9 cellular contexts compared by ENCODE assay signal in the genomic region with DNA sequence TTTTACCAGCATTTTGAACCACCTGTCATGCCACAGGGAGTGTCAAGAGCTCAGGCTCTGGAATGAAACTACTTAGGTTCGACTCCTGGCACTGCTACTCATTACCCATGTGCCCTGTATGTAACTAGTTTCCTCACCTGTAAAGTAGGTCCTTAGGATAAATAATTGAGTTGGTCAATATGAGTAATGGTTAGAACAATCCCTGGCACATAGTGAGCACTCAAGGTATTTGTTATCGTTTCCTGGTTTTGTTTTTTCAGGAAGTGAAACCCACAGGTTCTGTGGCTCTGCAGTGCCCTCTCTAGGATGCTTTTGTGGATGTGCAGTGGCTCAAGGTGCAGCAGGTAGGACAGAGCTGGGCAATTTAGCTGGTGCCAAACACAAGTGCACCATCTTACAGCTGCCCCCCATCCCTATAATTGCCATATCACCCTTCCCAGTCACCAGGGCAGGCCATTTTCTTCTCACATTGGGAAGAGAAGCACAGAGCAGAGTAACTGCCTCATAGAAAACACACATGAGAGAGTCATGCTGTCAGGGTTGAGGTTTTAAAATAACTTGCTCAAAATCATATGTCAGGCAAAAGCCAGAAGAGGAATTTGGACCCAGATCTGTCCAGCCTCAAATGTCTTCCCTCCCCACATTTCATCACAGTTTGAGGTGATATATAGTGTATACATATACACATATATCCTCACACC.
DNase-seq lines count a peak whose midpoint lies in the region; ATAC-seq, FAIRE-seq and TF ChIP-seq lines count a peak whose summit lies in the region.
"Had no signal": no experiment of that assay in that cellular context is flagged by ENCODE, and none has a peak within 500 bp of the region (broad histone marks: within the 10 kb centered on the region; RNA-seq: fewer than 3 reads in every experiment).

No MANE protein-coding gene starts in this region.

- H3K27me3 ChIP-seq in heart left ventricle (no peaks in the 10 kb centered on the region), right atrium auricular region (no peaks in the 10 kb centered on the region), MM.1S (replicated peaks; ENCODE audit: insufficient read depth, low read length) (no peaks in the 10 kb centered on the region), body of pancreas (no peaks in the 10 kb centered on the region), small intestine (ENCODE audit: control insufficient read depth in 2 of 2, insufficient read depth in 2 of 2, low read length in 2 of 2) (no peaks in the 10 kb centered on the region), ascending aorta (no peaks in the 10 kb centered on the region)
- H3K27me3 ChIP-seq: cardiac muscle cell had no signal

- H3K36me3 ChIP-seq in heart left ventricle (no peaks in the 10 kb centered on the region), right atrium auricular region (no peaks in the 10 kb centered on the region), MM.1S (replicated peaks; ENCODE audit: insufficient read depth, low read length) (no peaks in the 10 kb centered on the region), body of pancreas (replicated peaks in 1 of 2; ENCODE audit: insufficient read depth in 1 of 2, low read depth in 2 of 2) (no peaks in the 10 kb centered on the region), small intestine (ENCODE audit: control insufficient read depth in 2 of 2, insufficient read depth in 2 of 2, low read length in 2 of 2) (no peaks in the 10 kb centered on the region), ascending aorta (no peaks in the 10 kb centered on the region)
- H3K36me3 ChIP-seq: cardiac muscle cell had no signal

- WGBS in heart left ventricle, 4 donors, result 45 to 59% (median 51%) methylated on average over 2 of the region's 2 CpGs
- 45 to 60% methylated on average over 2 of the region's 2 CpGs for WGBS in body of pancreas, 2 donors
- 58 to 70% (median 69%) methylated on average over 2 of the region's 2 CpGs for WGBS in small intestine, 3 donors

- H3K4me1 ChIP-seq in heart left ventricle (peaks cover 0 to 13% (median 7%) of the 10 kb centered on the region in 12 donors), right atrium auricular region (peaks cover 0 to 5% of the 10 kb centered on the region in 2 donors), MM.1S (ENCODE audit: low read length) (peaks cover 16% of the 10 kb centered on the region), body of pancreas (peaks cover 10% of the 10 kb centered on the region), small intestine (ENCODE audit: control insufficient read depth in 2 of 2, insufficient read depth in 1 of 2, low read depth in 1 of 2, low read length in 1 of 2) (no peaks in the 10 kb centered on the region), ascending aorta (peaks cover 0 to 15% of the 10 kb centered on the region in 2 donors)

- no peak for DNase-seq in heart left ventricle
- no peak for DNase-seq in right atrium auricular region (ENCODE audit: low spot score)
- peak; percentile 73 for DNase-seq in MM.1S
- DNase-seq in body of pancreas, result peak in 3 of 4 donors; percentile 48 to 60 (median 51)
- DNase-seq in small intestine, result peak; percentile 26
- no peak for DNase-seq in RKO (ENCODE audit: low spot score)
- no peak for DNase-seq in ascending aorta (ENCODE audit: low spot score in 2 of 2)

- H3F3A ChIP-seq in MM.1S (ENCODE audit: insufficient read depth, low read length), result no peaks in the 10 kb centered on the region

- no peaks in the 10 kb centered on the region for H3K79me2 ChIP-seq in MM.1S (ENCODE audit: low read length)

- H3K9me3 ChIP-seq in heart left ventricle, result no peaks in the 10 kb centered on the region
- H3K9me3 ChIP-seq in right atrium auricular region, result no peaks in the 10 kb centered on the region
- no peaks in the 10 kb centered on the region for H3K9me3 ChIP-seq in MM.1S (replicated peaks; ENCODE audit: insufficient read depth, low read length)
- H3K9me3 ChIP-seq in body of pancreas, result no peaks in the 10 kb centered on the region
- no peaks in the 10 kb centered on the region for H3K9me3 ChIP-seq in small intestine (ENCODE audit: control insufficient read depth, low read depth)
- H3K9me3 ChIP-seq in ascending aorta, result no peaks in the 10 kb centered on the region

- ATAC-seq in heart left ventricle, result peak in 2 of 4 donors; percentile 51 to 58
- peak; percentile 85 for ATAC-seq in HG02610 (IDR thresholded peaks at IDR 0.05; ENCODE audit: unreplicated experiment)
- peak; percentile 91 for ATAC-seq in body of pancreas

- no peak for FAIRE-seq in small intestine (lab: Jason Lieb, UNC)

- intact Hi-C loops in heart left ventricle (cut with DNase I) (loop anchor here in 3 of 10 donors (5.0 to 10.0 kb wide), 2 partner anchors 374 to 376 kb away; no protein-coding TSS in a partner anchor), body of pancreas (cut with DNase I) (no loop called here), ascending aorta (cut with DNase I) (no loop called here)

- H3K4me3 ChIP-seq in heart left ventricle (no peak overlapping the region), right atrium auricular region (no peak overlapping the region), MM.1S (ENCODE audit: low read length) (no peak overlapping the region), body of pancreas (no peak overlapping the region), small intestine (ENCODE audit: low read depth in 1 of 2, low read length in 2 of 2) (no peak overlapping the region), ascending aorta (no peak overlapping the region)
- H3K4me3 ChIP-seq: cardiac muscle cell had no signal

- no peaks in the 10 kb centered on the region for H4K20me1 ChIP-seq in MM.1S (ENCODE audit: insufficient read depth, low read length)

- H3K4me2 ChIP-seq in MM.1S (ENCODE audit: low read depth, low read length), result peak overlapping the region; percentile 42

- TF ChIP-seq CTCF in heart left ventricle (IDR thresholded peaks at IDR 0.05) (peak in 8 of 12 donors; percentile 16 to 40 (median 26)), right atrium auricular region (IDR thresholded peaks at IDR 0.05) (peak in 1 of 2 donors; percentile 46), MM.1S (IDR thresholded peaks at IDR 0.05; ENCODE audit: low read length) (peak; percentile 82), body of pancreas (IDR thresholded peaks at IDR 0.05) (peak in 5 of 7 experiments; percentile 20 to 55 (median 46)), ascending aorta (IDR thresholded peaks at IDR 0.05) (no peak)

- no peaks in the 10 kb centered on the region for H3K9me2 ChIP-seq in MM.1S (replicated peaks; ENCODE audit: insufficient read depth, low read length)

- TF ChIP-seq POLR2A in heart left ventricle (IDR thresholded peaks at IDR 0.05) (no peak), body of pancreas (IDR thresholded peaks at IDR 0.05) (no peak)

- H2AFZ ChIP-seq in MM.1S (ENCODE audit: low read length), result peak overlapping the region; percentile 51

- no peak overlapping the region for H3K9ac ChIP-seq in MM.1S (ENCODE audit: low read length)

- H3K27ac ChIP-seq in heart left ventricle, result no peak overlapping the region
- H3K27ac ChIP-seq in right atrium auricular region, result no peak overlapping the region
- peak overlapping the region; percentile 25; the same call in 1 of the 2 replicates for H3K27ac ChIP-seq in MM.1S (ENCODE audit: low read length)
- H3K27ac ChIP-seq in body of pancreas, result peak overlapping the region in 2 of 4 donors; percentile 14 to 52
- no peak overlapping the region for H3K27ac ChIP-seq in small intestine (ENCODE audit: low read depth in 1 of 2, low read length in 1 of 2)
- no peak overlapping the region for H3K27ac ChIP-seq in ascending aorta
- H3K27ac ChIP-seq: cardiac muscle cell had no signal

Comparison
In these comparisons a context has a peak if more than half of its experiments do, and no peak if none do; other contexts are left out.
1. DNase-seq: peak in MM.1S (single experiment), body of pancreas (3 of 4) and small intestine (single experiment); none in heart left ventricle (0 of 5), right atrium auricular region (single experiment), RKO (single experiment) and ascending aorta (0 of 2).
2. CTCF ChIP-seq: peak in heart left ventricle (8 of 12), MM.1S (single experiment) and body of pancreas (5 of 7); none in ascending aorta (0 of 3).